In genomic region chr1:42479621-42480020, GRCh38 we compare ENCODE assay signal across 9 cellular contexts. TPM values are rescaled to one million over a fixed set of nuclear protein-coding genes. Genes with fewer than 3 reads are reported as not detected.
DNase-seq lines count a peak whose midpoint lies in the region; ATAC-seq and TF ChIP-seq lines count a peak whose summit lies in the region.
"Had no signal": no experiment of that assay in that cellular context is flagged by ENCODE, and none has a peak within 500 bp of the region (broad histone marks: within the 10 kb centered on the region; RNA-seq: fewer than 3 reads in every experiment).

No MANE protein-coding gene starts in this region.

- no peak overlapping the region for H3K9ac ChIP-seq in neural progenitor cell

- H3K27me3 Mint-ChIP-seq in neural progenitor cell (ENCODE audit: insufficient read depth, low read depth), result no peaks in the 10 kb centered on the region

- H3F3A ChIP-seq in neural progenitor cell (ENCODE audit: low read depth), result no peaks in the 10 kb centered on the region

- no peak overlapping the region for H3K4me3 Mint-ChIP-seq in neural progenitor cell

- no peaks in the 10 kb centered on the region for H4K20me1 ChIP-seq in neural progenitor cell (ENCODE audit: low read depth)

- H3K27ac Mint-ChIP-seq in neural progenitor cell, result no peak overlapping the region

- peaks cover 3% of the 10 kb centered on the region for H3K4me1 Mint-ChIP-seq in neural progenitor cell

- H3K4me3 ChIP-seq in neural progenitor cell, result no peak overlapping the region

- H3K36me3 ChIP-seq in neural progenitor cell, result no peaks in the 10 kb centered on the region

- TF ChIP-seq CTCF in GM12872 (IDR thresholded peaks at IDR 0.05; ENCODE audit: insufficient read depth, low read depth, low read length), result peak; percentile 38; the same call in 1 of the 3 replicates
- TF ChIP-seq CTCF in neural progenitor cell (IDR thresholded peaks at IDR 0.05), result peak; percentile 36

- H3K36me3 Mint-ChIP-seq in neural progenitor cell, result peaks cover 9% of the 10 kb centered on the region

- H3K79me2 ChIP-seq in neural progenitor cell (ENCODE audit: low read depth), result no peaks in the 10 kb centered on the region

- no peak overlapping the region for H3K27ac ChIP-seq in neural progenitor cell

- H3K4me2 ChIP-seq in neural progenitor cell, result no peak overlapping the region

- H3K9me3 ChIP-seq in neural progenitor cell (ENCODE audit: low read depth), result no peaks in the 10 kb centered on the region

- H3K9me3 Mint-ChIP-seq in neural progenitor cell, result no peaks in the 10 kb centered on the region

- H3K27me3 ChIP-seq in neural progenitor cell, result no peaks in the 10 kb centered on the region

- DNase-seq in MV-4-11 (lab: John Stamatoyannopoulos, UW) (peak; percentile 56), amniotic epithelial cell (ENCODE audit: low read depth) (peak; percentile 41), neural progenitor cell (ENCODE audit: low spot score) (peak; percentile 18), SHP77 treated with DMSO at 0.1 percent for 48 hours (lab: John Stamatoyannopoulos, UW) (no peak), T-helper 1 cell (no peak)
- DNase-seq: activated naive CD4-positive, alpha-beta T cell treated with anti-CD3 and anti-CD28 coated beads, Interleukin-2, amount 50 U/mL, for 16 hours had no signal

- no peak overlapping the region for H2AFZ ChIP-seq in neural progenitor cell (replicated peaks)

- H3K4me1 ChIP-seq in neural progenitor cell, result no peaks in the 10 kb centered on the region

- no peak for ATAC-seq in GM21360 (IDR thresholded peaks at IDR 0.05; ENCODE audit: unreplicated experiment)

RNA-seq across cellular contexts. Expression of gene CCDC30, which starts 16.5 kb away (rescaled TPM):
- 2.0 and 2.8 TPM in 2 replicates for total RNA-seq in neural progenitor cell (ENCODE audit: low replicate concordance)

RNA-seq across cellular contexts. Expression of gene PPCS, which starts 23.3 kb away (rescaled TPM):
- 43.1 and 63.3 TPM in 2 replicates for total RNA-seq in neural progenitor cell (ENCODE audit: low replicate concordance)

RNA-seq across cellular contexts. Expression of gene ZMYND12, which starts 23.8 kb away (rescaled TPM):
- 1.3 and 2.1 TPM in 2 replicates for total RNA-seq in neural progenitor cell (ENCODE audit: low replicate concordance)
- total RNA-seq: T-helper 2 cell treated with Interferon-gamma antibody and Interleukin-4, amounts not matched to agents 100 ng/mL and 5 ng/mL, for 36 hours had no signal

Comparison
In these comparisons a context has a peak if more than half of its experiments do, and no peak if none do; other contexts are left out.
1. DNase-seq: peak in MV-4-11 (single experiment), amniotic epithelial cell (single experiment) and neural progenitor cell (single experiment); none in SHP77 treated with DMSO at 0.1 percent for 48 hours (single experiment) and T-helper 1 cell (0 of 5).